Comparison of ENCODE assay signal across 28 cellular contexts in genomic region chr4:85531575-85532339, GRCh38.
"Had no signal": no experiment of that assay in that cellular context is flagged by ENCODE, and none has a peak within 500 bp of the region (broad histone marks: within the 10 kb centered on the region; RNA-seq: fewer than 3 reads in every experiment).

No MANE protein-coding gene starts in this region.

- H3K27me3 Mint-ChIP-seq: activated naive CD8-positive, alpha-beta T cell treated with anti-CD3 and anti-CD28 coated beads for 36 hours; brain; effector memory CD8-positive, alpha-beta T cell; stimulated activated naive CD8-positive, alpha-beta T cell treated with anti-CD3 and anti-CD28 coated beads, Interleukin-15, amount 100 ng/mL, for 72 hours had no signal

- ATAC-seq: effector memory CD8-positive, alpha-beta T cell; gastrocnemius medialis; left lung; right lobe of liver; stimulated activated naive CD8-positive, alpha-beta T cell treated with anti-CD3 and anti-CD28 coated beads, Interleukin-15, amount 100 ng/mL, for 72 hours had no signal

- H3K4me3 Mint-ChIP-seq: activated naive CD8-positive, alpha-beta T cell treated with anti-CD3 and anti-CD28 coated beads for 36 hours; brain; effector memory CD8-positive, alpha-beta T cell; nephron progenitor cell; stimulated activated naive CD8-positive, alpha-beta T cell treated with anti-CD3 and anti-CD28 coated beads, Interleukin-15, amount 100 ng/mL, for 72 hours had no signal

- H3K27ac ChIP-seq: adrenal gland, ascending aorta, cardiac muscle cell, colonic mucosa, gastrocnemius medialis, left lung, neutrophil, right lobe of liver, skin epidermis, thyroid gland, upper lobe of left lung, vagina had no signal

- H3K4me1 ChIP-seq: adrenal gland, ascending aorta, colonic mucosa, gastrocnemius medialis, right lobe of liver, thyroid gland, upper lobe of left lung, vagina had no signal

- H3K36me3 ChIP-seq: adrenal gland, ascending aorta, cardiac muscle cell, colonic mucosa, gastrocnemius medialis, left lung, neutrophil, right lobe of liver, thyroid gland, upper lobe of left lung, vagina had no signal

- H3K4me3 ChIP-seq: adrenal gland, ascending aorta, cardiac muscle cell, colonic mucosa, gastrocnemius medialis, left lung, lung, right lobe of liver, skin epidermis, thyroid gland, upper lobe of left lung, vagina had no signal

- H3K36me3 Mint-ChIP-seq: activated naive CD8-positive, alpha-beta T cell treated with anti-CD3 and anti-CD28 coated beads for 36 hours; brain had no signal

- H3K27me3 ChIP-seq: adrenal gland, ascending aorta, cardiac muscle cell, colonic mucosa, gastrocnemius medialis, left lung, neutrophil, right lobe of liver, thyroid gland, upper lobe of left lung, vagina had no signal

- H3K9me3 Mint-ChIP-seq: activated naive CD8-positive, alpha-beta T cell treated with anti-CD3 and anti-CD28 coated beads for 36 hours; nephron progenitor cell; stimulated activated naive CD8-positive, alpha-beta T cell treated with anti-CD3 and anti-CD28 coated beads, Interleukin-15, amount 100 ng/mL, for 72 hours had no signal

- H3K27ac Mint-ChIP-seq: activated naive CD8-positive, alpha-beta T cell treated with anti-CD3 and anti-CD28 coated beads for 36 hours; brain; effector memory CD8-positive, alpha-beta T cell; nephron progenitor cell; stimulated activated naive CD8-positive, alpha-beta T cell treated with anti-CD3 and anti-CD28 coated beads, Interleukin-15, amount 100 ng/mL, for 72 hours had no signal

- DNase-seq: activated CD4-positive, alpha-beta T cell treated with anti-CD3 and anti-CD28 coated beads for 4 hours; activated CD4-positive, alpha-beta T cell treated with anti-CD3 and anti-CD28 coated beads, Interleukin-2, amount 50 U/mL, for 4 hours; activated effector memory CD4-positive, alpha-beta T cell treated with Interleukin-2 at 50 U/mL for 16 hours; activated naive CD4-positive, alpha-beta T cell treated with Interleukin-2 at 50 U/mL for 16 hours; activated naive CD8-positive, alpha-beta T cell treated with anti-CD3 and anti-CD28 coated beads for 36 hours; adrenal gland; cerebellar nuclear complex; colonic mucosa; effector memory CD8-positive, alpha-beta T cell; erythroblast; gastrocnemius medialis; glutamatergic neuron; left lung; nephron progenitor cell; right lobe of liver; stimulated activated CD4-positive, alpha-beta T cell treated with anti-CD3 and anti-CD28 coated beads, Interleukin-12 subunit alpha, Interleukin-12 subunit beta, amount 100 ng/mL, for 4 hours; stimulated activated CD4-positive, alpha-beta T cell treated with anti-CD3 and anti-CD28 coated beads, Interleukin-4, amount 100 ng/mL, for 1 hour; stimulated activated naive CD8-positive, alpha-beta T cell treated with anti-CD3 and anti-CD28 coated beads, Interleukin-15, amount 100 ng/mL, for 72 hours; T-helper 2 cell; thyroid gland; upper lobe of left lung had no signal

- H3K9me3 ChIP-seq: adrenal gland, ascending aorta, colonic mucosa, gastrocnemius medialis, left lung, neutrophil, right lobe of liver, thyroid gland, upper lobe of left lung, vagina had no signal

- H3K4me1 Mint-ChIP-seq: activated naive CD8-positive, alpha-beta T cell treated with anti-CD3 and anti-CD28 coated beads for 36 hours; nephron progenitor cell; stimulated activated naive CD8-positive, alpha-beta T cell treated with anti-CD3 and anti-CD28 coated beads, Interleukin-15, amount 100 ng/mL, for 72 hours had no signal
